ENCODE assay signal across 20 cellular contexts in the genomic region with DNA sequence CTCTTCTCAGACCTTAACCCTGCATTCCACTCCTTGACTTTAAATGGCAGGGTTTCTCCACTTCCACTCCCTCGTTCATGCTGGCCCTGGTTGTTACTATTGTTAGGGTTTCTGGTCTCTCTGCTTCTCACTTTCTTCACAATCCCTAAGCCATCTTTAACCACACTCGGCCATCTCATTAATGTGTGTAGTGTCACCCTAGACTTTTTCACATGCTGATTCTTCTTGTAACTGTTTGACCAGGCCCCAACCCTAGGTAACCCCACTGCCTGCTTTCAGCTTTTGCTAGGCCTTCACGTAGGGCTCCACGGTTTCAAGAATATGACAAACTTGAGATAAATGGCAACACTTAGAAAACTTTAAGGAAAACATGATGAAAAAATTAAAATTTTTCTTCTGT.
"Had no signal": no experiment of that assay in that cellular context is flagged by ENCODE, and none has a peak within 500 bp of the region (broad histone marks: within the 10 kb centered on the region; RNA-seq: fewer than 3 reads in every experiment).

No MANE protein-coding gene starts in this region.

- H3K4me1 Mint-ChIP-seq: activated CD4-positive, alpha-beta memory T cell treated with anti-CD3 and anti-CD28 coated beads, Interleukin-2, amount 10 ng/mL, durations not matched to agents 7 days and 5 days; T-cell had no signal

- H3K36me3 Mint-ChIP-seq: T-cell had no signal

- DNase-seq: activated CD4-positive, alpha-beta memory T cell treated with anti-CD3 and anti-CD28 coated beads, Interleukin-2, amount 10 ng/mL, durations not matched to agents 7 days and 5 days; activated CD4-positive, alpha-beta T cell treated with anti-CD3 and anti-CD28 coated beads, Interleukin-2, amount 50 U/mL, for 1 hour; activated CD4-positive, CD25-positive, alpha-beta regulatory T cell; activated CD8-positive, alpha-beta memory T cell treated with anti-CD3 and anti-CD28 coated beads, Interleukin-2, amount 50 U/mL, for 4 hours; activated naive CD4-positive, alpha-beta T cell treated with anti-CD3 and anti-CD28 coated beads, Interleukin-2, amount 50 U/mL, for 16 hours; activated T-cell treated with anti-CD3 and anti-CD28 coated beads, Interleukin-2, amount 50 U/mL, for 1 hour; aorta; caudate nucleus; NCI-H1092; NCI-H1417 treated with DMSO at 0.1 percent for 48 hours; NCI-H1694 treated with DMSO at 0.1 percent for 48 hours; NCI-H2029 treated with DMSO at 0.1 percent for 48 hours; NCI-H345; NCI-H510A; NCI-H526 treated with DMSO at 0.1 percent for 48 hours; NCI-H82; T-cell; T-helper 2 cell; T1000 had no signal

- H3K4me3 Mint-ChIP-seq: activated CD4-positive, alpha-beta memory T cell treated with anti-CD3 and anti-CD28 coated beads, Interleukin-2, amount 10 ng/mL, durations not matched to agents 7 days and 5 days; T-cell had no signal

- ATAC-seq: Right ventricle myocardium inferior, T-cell had no signal

- H3K27ac Mint-ChIP-seq: activated CD4-positive, alpha-beta memory T cell treated with anti-CD3 and anti-CD28 coated beads, Interleukin-2, amount 10 ng/mL, durations not matched to agents 7 days and 5 days; T-cell had no signal

- H3K9me3 Mint-ChIP-seq: activated CD4-positive, alpha-beta memory T cell treated with anti-CD3 and anti-CD28 coated beads, Interleukin-2, amount 10 ng/mL, durations not matched to agents 7 days and 5 days; T-cell had no signal
